ENCODE assay signal across 7 cellular contexts in the genomic region with DNA sequence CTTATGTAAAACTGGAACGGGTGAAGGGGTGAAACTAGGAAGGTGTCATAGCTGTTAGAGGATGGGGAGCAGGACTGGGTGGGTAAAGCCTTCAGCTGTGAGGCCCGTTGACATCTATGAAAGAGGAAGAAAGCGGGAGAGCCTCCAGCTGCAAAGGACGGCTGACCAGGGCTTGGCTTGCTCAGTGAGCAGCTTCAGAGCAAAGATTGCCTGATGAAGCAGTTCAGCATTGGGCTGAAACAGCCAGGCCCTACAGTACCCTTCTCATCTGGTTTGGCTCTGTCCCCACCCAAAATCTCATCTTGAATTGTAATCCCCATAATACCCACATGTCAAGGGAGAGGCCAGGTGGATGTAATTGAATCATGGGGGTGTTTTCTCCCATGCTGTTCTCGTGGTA. TPM values are rescaled to one million over a fixed set of nuclear protein-coding genes. Genes with fewer than 3 reads are reported as not detected.
DNase-seq lines count a peak whose midpoint lies in the region; ATAC-seq and TF ChIP-seq lines count a peak whose summit lies in the region.
"Not testable (repeated sequence)": the region's sequence is repeated elsewhere in the genome, so short reads cannot be mapped to it uniquely, and the experiment has no call there.

No MANE protein-coding gene starts in this region.

- not testable (repeated sequence) for H3K9ac ChIP-seq in BLaER1; Loucy (ENCODE audit: low read depth, low read length, poor library complexity, severe bottlenecking); SK-N-SH

- 0 out of 2 replicates have a peak overlapping the region, but pooled peaks have one; percentile 67 for H2AFZ ChIP-seq in Loucy (ENCODE audit: low read length)
- not testable (repeated sequence) for H2AFZ ChIP-seq in SK-N-SH (ENCODE audit: low read depth)

- POLR2A ChIA-PET in SK-N-SH (lab: Yijun Ruan, JAX): not testable (repeated sequence)

- H3K4me1 ChIP-seq in BLaER1; Loucy (ENCODE audit: insufficient read depth, low read length, poor library complexity, severe bottlenecking); SK-N-SH (ENCODE audit: control insufficient read depth in 1 of 2, insufficient read depth in 2 of 2, low read depth in 1 of 2, low read length in 1 of 2); heart left ventricle; right cardiac atrium (ENCODE audit: control insufficient read depth, insufficient read depth, low read length): not testable (repeated sequence)

- peak; percentile 2 for DNase-seq in NCI-H82 treated with DMSO at 0.1 percent for 48 hours (lab: John Stamatoyannopoulos, UW; ENCODE audit: unreplicated experiment)
- not testable (repeated sequence) for DNase-seq in SK-N-SH, heart left ventricle, right cardiac atrium

- not testable (repeated sequence) for H3K79me2 ChIP-seq in Loucy (ENCODE audit: insufficient read depth, low read length); SK-N-SH (ENCODE audit: insufficient read depth)

- H3K4me2 ChIP-seq in BLaER1 (0 out of 2 replicates have a peak overlapping the region, but pooled peaks have one; percentile 39), Loucy (ENCODE audit: low read depth, low read length, poor library complexity, severe bottlenecking) (peak overlapping the region; percentile 53), SK-N-SH (peak overlapping the region; percentile 66; the same call in 1 of the 2 replicates)

- not testable (repeated sequence) for TF ChIP-seq CTCF in Loucy (conservative IDR thresholded peaks at IDR 0.05; ENCODE audit: low read length); SK-N-SH (IDR thresholded peaks at IDR 0.05); heart left ventricle (IDR thresholded peaks at IDR 0.05)

- TF ChIP-seq RAD21 in SK-N-SH (IDR thresholded peaks at IDR 0.05; ENCODE audit: low read length): not testable (repeated sequence)

- not testable (repeated sequence) for H3K27me3 ChIP-seq in BLaER1; Loucy (ENCODE audit: insufficient read depth, low read length, poor library complexity, severe bottlenecking); SK-N-SH (ENCODE audit: insufficient read depth); heart left ventricle; right cardiac atrium (ENCODE audit: control insufficient read depth, insufficient read depth)

- H3K9me2 ChIP-seq in Loucy (replicated peaks; ENCODE audit: low read depth, low read length); SK-N-SH: not testable (repeated sequence)

- ATAC-seq in GM18502 (IDR thresholded peaks at IDR 0.05; ENCODE audit: poor library complexity, unreplicated experiment) (peak; percentile 8), heart left ventricle (peak in 3 of 4 donors; percentile 10 to 20 (median 18)), right cardiac atrium (peak; percentile 26 to 36)

- WGBS in SK-N-SH (ENCODE audit: low lambda C conversion rate): 74% methylated on average over 5 of the region's 5 CpGs
- 60 to 69% (median 65%) methylated on average over 5 of the region's 5 CpGs for WGBS in heart left ventricle, 4 donors
- WGBS in right cardiac atrium: 61% methylated on average over 5 of the region's 5 CpGs

- H3K27ac ChIP-seq in BLaER1; SK-N-SH (ENCODE audit: low read depth in 2 of 2, low read length in 1 of 2); heart left ventricle; right cardiac atrium (ENCODE audit: low read length): not testable (repeated sequence)

- H4K20me1 ChIP-seq in BLaER1; Loucy (ENCODE audit: insufficient read depth, low read length, poor library complexity, severe bottlenecking); SK-N-SH (ENCODE audit: insufficient read depth): not testable (repeated sequence)

- H3F3A ChIP-seq in Loucy (ENCODE audit: low read depth); SK-N-SH (replicated peaks; ENCODE audit: insufficient read depth): not testable (repeated sequence)

- not testable (repeated sequence) for H3K9me3 ChIP-seq in BLaER1; Loucy (ENCODE audit: insufficient read depth, low read depth, low read length); SK-N-SH; heart left ventricle; right cardiac atrium (ENCODE audit: control insufficient read depth, low read length)

- TF ChIP-seq POLR2A in heart left ventricle (IDR thresholded peaks at IDR 0.05): not testable (repeated sequence)

- H3K4me3 ChIP-seq in BLaER1; Loucy (ENCODE audit: low read length, poor library complexity, severe bottlenecking); SK-N-SH (ENCODE audit: low read depth in 2 of 2, low read length in 1 of 2); heart left ventricle; right cardiac atrium (ENCODE audit: low read length): not testable (repeated sequence)

- CTCF ChIA-PET in SK-N-SH (lab: Yijun Ruan, JAX): interaction anchor here (0.6 to 1.5 kb wide), 4 partner anchors 351 to 551 kb away, joined by 3 to 6 read pairs (median 4); no protein-coding TSS in a partner anchor

- TF ChIP-seq EP300 in SK-N-SH (IDR thresholded peaks at IDR 0.05; ENCODE audit: borderline replicate concordance in 1 of 2, low read depth in 1 of 2, low read length in 1 of 2): not testable (repeated sequence)

- not testable (repeated sequence) for H3K36me3 ChIP-seq in BLaER1; Loucy (ENCODE audit: insufficient read depth, low read length); SK-N-SH (replicated peaks in 1 of 2; ENCODE audit: control insufficient read depth in 1 of 2, insufficient read depth in 2 of 2, low read length in 1 of 2); heart left ventricle

- intact Hi-C loops in heart left ventricle (cut with DNase I) (loop anchor here in 6 of 10 donors (5.0 to 10.0 kb wide), 4 partner anchors 461 to 551 kb away; no protein-coding TSS in a partner anchor), right cardiac atrium (cut with DNase I) (loop anchor here in 1 of 4 donors (10.0 kb wide), 1 partner anchor 461 kb away; no protein-coding TSS in a partner anchor)

RNA-seq across cellular contexts. Expression of gene DPY19L1, which starts 36.7 kb away (rescaled TPM):
- polyA plus RNA-seq in SK-N-SH (2012; rRNA removed) (27.7 and 36.1 TPM in 2 replicates), heart left ventricle (10 to 100 TPM in 1 of 2 donors, 1 to 10 TPM in 1; 7.7 to 21.2 TPM), right cardiac atrium (11.9 TPM)
- polyA plus RNA-seq in SK-N-SH (2012; cell fraction: cytosol; rRNA removed): 43.1 and 47.2 TPM in 2 replicates
- polyA plus RNA-seq in SK-N-SH (2012; cell fraction: nucleus; rRNA removed): 14.0 and 23.6 TPM in 2 replicates
- total RNA-seq in heart left ventricle (10 to 100 TPM; 19.8 to 34.4 (median 22.9) TPM), right cardiac atrium (10 to 100 TPM; 30.3 to 36.6 (median 31.9) TPM)
